Comparison of ENCODE assay signal across 9 cellular contexts in genomic region chr10:80154978-80155695, GRCh38. TPM values are rescaled to one million over a fixed set of nuclear protein-coding genes. Genes with fewer than 3 reads are reported as not detected.
A peak's percentile ranks its signal among the peaks of the same experiment; 100 is the strongest.
DNase-seq lines count a peak whose midpoint lies in the region; ATAC-seq and TF ChIP-seq lines count a peak whose summit lies in the region.
"Had no signal": no experiment of that assay in that cellular context is flagged by ENCODE, and none has a peak within 500 bp of the region (broad histone marks: within the 10 kb centered on the region; RNA-seq: fewer than 3 reads in every experiment).

No MANE protein-coding gene starts in this region.

- no peaks in the 10 kb centered on the region for H3K9me3 Mint-ChIP-seq in endothelial cell (ENCODE audit: unreplicated experiment)

- peaks cover 44% of the 10 kb centered on the region for H3K4me1 ChIP-seq in osteoblast (ENCODE audit: insufficient read depth, low read length)

- H3K4me3 ChIP-seq in osteoblast (ENCODE audit: insufficient read depth, low read length) = peak overlapping the region; percentile 9

- peaks cover 9% of the 10 kb centered on the region for H3K4me1 Mint-ChIP-seq in endothelial cell (ENCODE audit: unreplicated experiment)

- peaks cover 57% of the 10 kb centered on the region for H3K36me3 ChIP-seq in osteoblast (ENCODE audit: insufficient read depth, low read length)

- no peaks in the 10 kb centered on the region for H3K27me3 ChIP-seq in osteoblast (ENCODE audit: insufficient read depth, low read length)

- peak overlapping the region; percentile 68 for H3K4me2 ChIP-seq in osteoblast (ENCODE audit: insufficient read depth, low read length)

- H2AFZ ChIP-seq in osteoblast (ENCODE audit: low read length) = no peak overlapping the region

- peaks cover 13% of the 10 kb centered on the region for H3K79me2 ChIP-seq in osteoblast (ENCODE audit: insufficient read depth, low read length)

- ATAC-seq in activated CD4-positive, CD25-positive, alpha-beta regulatory T cell treated with anti-CD3 and anti-CD28 coated beads, Interleukin-2, amount 50 U/mL, for 24 hours = no peak
- ATAC-seq in HG02623 (IDR thresholded peaks at IDR 0.05; ENCODE audit: unreplicated experiment) = no peak

- peak overlapping the region; percentile 30 for H3K4me3 Mint-ChIP-seq in endothelial cell (ENCODE audit: unreplicated experiment)

- DNase-seq in AG09319 (ENCODE audit: extremely low read depth, low read depth) (peak; percentile 93), MV-4-11 (lab: John Stamatoyannopoulos, UW) (peak; percentile 51), endothelial cell (ENCODE audit: low spot score) (no peak), osteoblast (ENCODE audit: insufficient read length, low spot score, missing footprints) (peak; percentile 94), mucosa of gallbladder (ENCODE audit: low spot score) (no peak)
- no peak for DNase-seq in activated CD4-positive, alpha-beta T cell treated with anti-CD3 and anti-CD28 coated beads for 1 hour
- DNase-seq: NCI-H1048 had no signal

- TF ChIP-seq CTCF in AG09319 (IDR thresholded peaks at IDR 0.05; ENCODE audit: low read depth, low read length) (no peak), endothelial cell (IDR thresholded peaks at IDR 0.05; ENCODE audit: unreplicated experiment) (no peak), osteoblast (IDR thresholded peaks at IDR 0.05; ENCODE audit: extremely low read depth, low read depth, low read length) (no peak)

- peaks cover 14% of the 10 kb centered on the region for H3K27me3 Mint-ChIP-seq in endothelial cell (ENCODE audit: unreplicated experiment)

- peak overlapping the region; percentile 97 for H3K27ac ChIP-seq in osteoblast (ENCODE audit: low read depth, low read length)

- H3K27ac Mint-ChIP-seq in endothelial cell (ENCODE audit: unreplicated experiment) = no peak overlapping the region

- H3K36me3 Mint-ChIP-seq in endothelial cell (ENCODE audit: low read depth, unreplicated experiment) = peaks cover 53% of the 10 kb centered on the region

- peaks cover 6% of the 10 kb centered on the region for H4K20me1 ChIP-seq in osteoblast (ENCODE audit: insufficient read depth, low read length)

- no peaks in the 10 kb centered on the region for H3K9me3 ChIP-seq in osteoblast (ENCODE audit: low read depth, low read length)

RNA-seq across cellular contexts. Expression of gene PLAC9, which starts 22.6 kb away (rescaled TPM):
- not detected for total RNA-seq in endothelial cell (ENCODE audit: unreplicated experiment)
- 17.1 and 19.2 TPM in 2 replicates for total RNA-seq in osteoblast
- 8.5 TPM for total RNA-seq in mucosa of gallbladder

RNA-seq across cellular contexts. Expression of gene ANXA11, which starts 50.2 kb away (rescaled TPM):
- 133 TPM for total RNA-seq in endothelial cell (ENCODE audit: unreplicated experiment)
- total RNA-seq in osteoblast = 112 and 113 TPM in 2 replicates
- total RNA-seq in mucosa of gallbladder = 247 TPM

Comparison
In these comparisons a context has a peak if more than half of its experiments do, and no peak if none do; other contexts are left out.
1. DNase-seq: peak in AG09319 (single experiment), MV-4-11 (single experiment) and osteoblast (single experiment); none in endothelial cell (single experiment), mucosa of gallbladder (single experiment) and activated CD4-positive, alpha-beta T cell treated with anti-CD3 and anti-CD28 coated beads for 1 hour (single experiment).